14 cellular contexts compared by ENCODE assay signal in the genomic region with DNA sequence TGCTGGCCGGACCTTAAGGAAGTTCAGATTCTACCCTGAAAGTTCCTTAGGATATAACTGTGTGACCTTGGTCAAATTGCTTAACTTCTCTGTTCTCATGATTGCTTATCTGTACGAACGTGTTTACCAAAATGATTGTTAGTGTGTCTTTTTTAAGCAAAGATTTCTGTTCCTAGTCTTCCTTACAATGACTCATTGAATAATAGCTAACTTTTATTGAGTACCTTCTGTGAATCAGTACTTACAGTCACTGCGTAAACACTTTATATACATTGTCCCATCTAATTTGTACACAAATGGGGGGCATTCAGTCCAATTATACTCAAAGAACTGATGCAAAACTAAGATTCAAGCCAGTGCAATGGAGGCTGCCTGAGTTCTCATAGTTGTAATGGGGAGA. TPM values are rescaled to one million over a fixed set of nuclear protein-coding genes. Genes with fewer than 3 reads are reported as not detected.
DNase-seq lines count a peak whose midpoint lies in the region; ATAC-seq, FAIRE-seq and TF ChIP-seq lines count a peak whose summit lies in the region.
"Had no signal": no experiment of that assay in that cellular context is flagged by ENCODE, and none has a peak within 500 bp of the region (broad histone marks: within the 10 kb centered on the region; RNA-seq: fewer than 3 reads in every experiment).

No MANE protein-coding gene starts in this region.

- H3K4me1 Mint-ChIP-seq in naive thymus-derived CD8-positive, alpha-beta T cell, result peaks cover 2 to 31% (median 22%) of the 10 kb centered on the region in 4 donors

- DNase-seq in H54 (ENCODE audit: insufficient read length, low spot score) (no peak), RWPE2 (ENCODE audit: low spot score) (no peak), hepatocyte (ENCODE audit: low spot score) (no peak), frontal cortex (ENCODE audit: low spot score in 2 of 2) (no peak), foreskin keratinocyte (no peak)
- DNase-seq in naive thymus-derived CD8-positive, alpha-beta T cell, result no peak
- DNase-seq: GDM1 had no signal

- POLR2A ChIA-PET in naive thymus-derived CD8-positive, alpha-beta T cell (lab: Charles Lee), result interaction anchor here (1.5 kb wide), 1 partner anchor 97 kb away, joined by 3 read pairs; no protein-coding TSS in a partner anchor

- FAIRE-seq in H54 (lab: Jason Lieb, UNC) (peak; percentile 27), frontal cortex (lab: Jason Lieb, UNC) (no peak)
- FAIRE-seq: GM12891, GM18507 had no signal

- H2AFZ ChIP-seq in ACC112 (ENCODE audit: low read length, unreplicated experiment), result peak overlapping the region; percentile 84
- H2AFZ ChIP-seq in hepatocyte, result no peak overlapping the region

- no peak for ATAC-seq in RWPE2 (ENCODE audit: low read depth)
- no peak for ATAC-seq in naive thymus-derived CD8-positive, alpha-beta T cell
- no peak for ATAC-seq in HG02610 (IDR thresholded peaks at IDR 0.05; ENCODE audit: unreplicated experiment)
- no peak for ATAC-seq in foreskin keratinocyte

- no peaks in the 10 kb centered on the region for H3K9me2 ChIP-seq in hepatocyte (replicated peaks; ENCODE audit: insufficient read depth)

- TF ChIP-seq CTCF in RWPE2 (IDR thresholded peaks at IDR 0.05; ENCODE audit: poor library complexity, severe bottlenecking) (no peak), hepatocyte (IDR thresholded peaks at IDR 0.05; ENCODE audit: poor library complexity) (no peak), foreskin keratinocyte (conservative IDR thresholded peaks at IDR 0.05) (no peak)

- 40% methylated on average over 4 of the region's 4 CpGs for WGBS in hepatocyte (ENCODE audit: low lambda C conversion rate, missing lambda C conversion rate)

- H3K9me3 ChIP-seq in RWPE2 (ENCODE audit: severe bottlenecking) (no peaks in the 10 kb centered on the region), hepatocyte (ENCODE audit: low read depth) (no peaks in the 10 kb centered on the region)
- H3K9me3 ChIP-seq: SJCRH30 had no signal

- H3K4me2 ChIP-seq in hepatocyte, result peak overlapping the region; percentile 1
- H3K4me2 ChIP-seq: KMS-11 had no signal

- H3K36me3 ChIP-seq in ACC112 (ENCODE audit: insufficient read depth, low read length) (no peaks in the 10 kb centered on the region), RWPE2 (ENCODE audit: low read depth) (no peaks in the 10 kb centered on the region), hepatocyte (replicated peaks; ENCODE audit: insufficient read depth, low read depth) (no peaks in the 10 kb centered on the region)
- H3K36me3 ChIP-seq: SJCRH30 had no signal

- H3K4me3 ChIP-seq in ACC112 (ENCODE audit: low read depth, low read length) (no peak overlapping the region), RWPE2 (ENCODE audit: severe bottlenecking) (no peak overlapping the region), hepatocyte (no peak overlapping the region)
- H3K4me3 ChIP-seq: SJCRH30 had no signal

- TF ChIP-seq POLR2A in H54 (IDR thresholded peaks at IDR 0.05; ENCODE audit: low read depth, low read length), result no peak

- no peaks in the 10 kb centered on the region for H3K9me3 Mint-ChIP-seq in naive thymus-derived CD8-positive, alpha-beta T cell

- H4K20me1 ChIP-seq in hepatocyte (ENCODE audit: insufficient read depth, poor library complexity, severe bottlenecking), result no peaks in the 10 kb centered on the region

- no peak overlapping the region for H3K27ac ChIP-seq in ACC112 (ENCODE audit: low read depth, low read length)
- H3K27ac ChIP-seq in RWPE2 (ENCODE audit: poor library complexity, severe bottlenecking), result peak overlapping the region; percentile 24
- peak overlapping the region; percentile 47 for H3K27ac ChIP-seq in hepatocyte
- H3K27ac ChIP-seq in foreskin keratinocyte, result no peak overlapping the region
- H3K27ac ChIP-seq: KMS-11, RWPE1 had no signal

- H3K27ac Mint-ChIP-seq in naive thymus-derived CD8-positive, alpha-beta T cell, result no peak overlapping the region

- no peaks in the 10 kb centered on the region for H3K79me2 ChIP-seq in ACC112 (ENCODE audit: control insufficient read depth, insufficient read depth, low read length, unreplicated experiment)
- H3K79me2 ChIP-seq in hepatocyte, result peaks cover under 1% of the 10 kb centered on the region

- H3K4me3 Mint-ChIP-seq in naive thymus-derived CD8-positive, alpha-beta T cell, result no peak overlapping the region

- no peaks in the 10 kb centered on the region for H3K36me3 Mint-ChIP-seq in naive thymus-derived CD8-positive, alpha-beta T cell

- H3K27me3 ChIP-seq in ACC112 (ENCODE audit: insufficient read depth, low read length) (peaks cover 13% of the 10 kb centered on the region; the same call in 1 of the 2 replicates), RWPE2 (ENCODE audit: insufficient read depth, poor library complexity, severe bottlenecking) (no peaks in the 10 kb centered on the region), hepatocyte (no peaks in the 10 kb centered on the region), foreskin keratinocyte (no peaks in the 10 kb centered on the region)
- H3K27me3 ChIP-seq: SJCRH30 had no signal

- H3K4me1 ChIP-seq in ACC112 (ENCODE audit: control insufficient read depth, insufficient read depth, low read length, unreplicated experiment) (peaks cover 13% of the 10 kb centered on the region), RWPE2 (ENCODE audit: insufficient read depth, poor library complexity, severe bottlenecking) (peaks cover 11% of the 10 kb centered on the region), hepatocyte (ENCODE audit: insufficient read depth) (peaks cover 3% of the 10 kb centered on the region), foreskin keratinocyte (peaks cover 14% of the 10 kb centered on the region)

- H3K27me3 Mint-ChIP-seq in naive thymus-derived CD8-positive, alpha-beta T cell, result peaks cover 0 to 4% (median 0%) of the 10 kb centered on the region in 5 donors

RNA-seq across cellular contexts. Expression of a gene that starts 4.2 kb away (rescaled TPM):
- total RNA-seq in hepatocyte, result 15.8 and 18.2 TPM in 2 replicates
- 12.4 and 19.3 TPM in 2 replicates for polyA plus RNA-seq in hepatocyte
- total RNA-seq in naive thymus-derived CD8-positive, alpha-beta T cell, result 1 to 10 TPM; 3.5 to 4.1 TPM
- 1 to 10 TPM; 4.2 to 7.8 (median 6.4) TPM for polyA plus RNA-seq in naive thymus-derived CD8-positive, alpha-beta T cell
- under 0.01 TPM for total RNA-seq in frontal cortex
- 17.9 and 19.8 TPM in 2 replicates for total RNA-seq in foreskin keratinocyte
- 7.6 and 9.5 TPM in 2 replicates for polyA plus RNA-seq in foreskin keratinocyte

RNA-seq across cellular contexts. Expression of a gene that starts 36.0 kb away (rescaled TPM):
- 11.2 and 16.3 TPM in 2 replicates for total RNA-seq in hepatocyte
- polyA plus RNA-seq in hepatocyte, result 7.1 and 8.7 TPM in 2 replicates
- total RNA-seq in naive thymus-derived CD8-positive, alpha-beta T cell, result 100 to 1,000 TPM; 284 to 306 TPM
- 100 to 1,000 TPM; 184 to 264 (median 209) TPM for polyA plus RNA-seq in naive thymus-derived CD8-positive, alpha-beta T cell
- total RNA-seq in frontal cortex, result 21.6 TPM
- 12.7 and 15.2 TPM in 2 replicates for total RNA-seq in foreskin keratinocyte
- polyA plus RNA-seq in foreskin keratinocyte, result 5.6 and 7.9 TPM in 2 replicates

Comparison
In these comparisons a context has a peak if more than half of its experiments do, and no peak if none do; other contexts are left out.
1. H3K27ac ChIP-seq: peak in RWPE2 (single experiment) and hepatocyte (single experiment); none in ACC112 (single experiment) and foreskin keratinocyte (single experiment).
2. RNA of a gene that starts 36.0 kb away (total RNA-seq): 284 to 306 TPM in naive thymus-derived CD8-positive, alpha-beta T cell; 21.6 TPM in frontal cortex (single experiment), 12.7 to 15.2 TPM in foreskin keratinocyte and 11.2 to 16.3 TPM in hepatocyte; every median in the first group is over 10 times any median in the second.